In the genomic region with DNA sequence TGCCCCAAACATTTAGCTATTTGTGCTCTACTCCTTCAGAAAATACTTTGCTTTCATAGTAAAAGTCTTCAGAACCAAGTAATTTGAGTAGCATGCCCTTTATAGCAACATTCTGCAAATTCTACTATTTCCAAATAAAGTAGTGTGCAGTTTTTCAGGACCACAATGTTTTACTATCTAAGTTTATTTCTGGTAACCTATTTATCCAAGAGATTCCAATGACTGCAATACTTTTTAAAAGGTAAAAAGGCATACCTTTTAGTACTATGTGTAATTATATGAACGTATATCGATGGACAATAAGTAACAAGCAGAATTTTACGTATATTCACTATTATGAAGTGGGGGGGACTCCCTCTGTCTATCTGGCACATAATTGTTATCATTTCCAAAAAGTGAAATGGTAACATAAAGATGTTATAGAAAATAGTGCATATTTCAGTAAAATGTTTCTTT, we compare ENCODE assay signal across 20 cellular contexts. TPM values are rescaled to one million over a fixed set of nuclear protein-coding genes. Genes with fewer than 3 reads are reported as not detected.
"Had no signal": no experiment of that assay in that cellular context is flagged by ENCODE, and none has a peak within 500 bp of the region (broad histone marks: within the 10 kb centered on the region; RNA-seq: fewer than 3 reads in every experiment).

No MANE protein-coding gene starts in this region.

- ATAC-seq: activated T-cell treated with anti-CD3 and anti-CD28 coated beads, Interleukin-2, amount 50 U/mL, for 4 hours; body of pancreas; foreskin keratinocyte; right cardiac atrium; stimulated activated effector memory CD8-positive, alpha-beta T cell treated with anti-CD3 and anti-CD28 coated beads, Interleukin-12 subunit alpha, Interleukin-12 subunit beta, amount 100 ng/mL, for 72 hours; T-helper 17 cell; WTC11 had no signal

- H3K9me3 ChIP-seq: body of pancreas, colonic mucosa, esophagus squamous epithelium had no signal

- H3K4me3 ChIP-seq: body of pancreas, colonic mucosa, esophagus squamous epithelium had no signal

- H3K4me1 ChIP-seq: colonic mucosa, esophagus squamous epithelium, foreskin keratinocyte had no signal

- DNase-seq: activated CD4-positive, alpha-beta memory T cell treated with anti-CD3 and anti-CD28 coated beads, Interleukin-2, amount 10 ng/mL, durations not matched to agents 7 days and 5 days; activated CD4-positive, alpha-beta T cell treated with anti-CD3 and anti-CD28 coated beads for 4 hours; activated effector memory CD4-positive, alpha-beta T cell treated with Interleukin-2 at 50 U/mL for 16 hours; activated naive CD4-positive, alpha-beta T cell treated with anti-CD3 and anti-CD28 coated beads, Interleukin-2, amount 50 U/mL, for 16 hours; activated T-cell treated with anti-CD3 and anti-CD28 coated beads, Interleukin-2, amount 50 U/mL, for 4 hours; caudate nucleus; colonic mucosa; effector CD4-positive, alpha-beta T cell; esophagus squamous epithelium; foreskin keratinocyte; glutamatergic neuron; hypothalamus; kidney glomerular epithelial cell; mesendoderm; nucleus accumbens; right cardiac atrium; T-helper 17 cell had no signal

- H3K36me3 ChIP-seq: colonic mucosa, esophagus squamous epithelium had no signal

- H3K27ac ChIP-seq: body of pancreas, colonic mucosa, esophagus squamous epithelium, foreskin keratinocyte had no signal

- H3K27me3 ChIP-seq: body of pancreas, colonic mucosa, esophagus squamous epithelium, foreskin keratinocyte had no signal

RNA-seq across cellular contexts. Expression of a gene that starts 6.9 kb away (rescaled TPM):
- total RNA-seq: activated CD4-positive, alpha-beta memory T cell treated with anti-CD3 and anti-CD28 coated beads, Interleukin-2, amount 10 ng/mL, durations not matched to agents 7 days and 5 days had no signal
